Comparison of ENCODE assay signal across 27 cellular contexts in the genomic region with DNA sequence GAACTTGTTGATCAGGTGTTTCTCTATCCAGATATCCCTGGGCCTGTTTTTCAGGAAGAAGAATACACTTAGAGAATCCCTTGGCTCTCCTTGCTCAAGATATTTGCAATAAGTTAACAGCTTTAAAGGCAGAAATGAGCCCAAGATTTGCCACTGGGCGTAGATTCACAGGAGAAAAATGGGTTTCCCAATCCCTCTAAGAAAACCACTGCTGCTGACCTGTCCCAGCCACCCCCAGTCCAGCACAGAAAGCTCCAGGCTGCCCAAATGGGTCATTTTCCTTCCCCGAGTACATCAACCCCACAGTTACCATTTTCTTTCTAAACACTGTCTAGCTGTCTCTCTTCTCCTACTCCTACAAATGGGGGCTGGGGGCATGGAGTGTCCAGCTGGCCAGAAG.
"Had no signal": no experiment of that assay in that cellular context is flagged by ENCODE, and none has a peak within 500 bp of the region (broad histone marks: within the 10 kb centered on the region; RNA-seq: fewer than 3 reads in every experiment).

No MANE protein-coding gene starts in this region.

- H3K36me3 ChIP-seq: ascending aorta, MG63, Peyer's patch, SJCRH30 had no signal

- H3K4me1 ChIP-seq: ascending aorta, body of pancreas, Peyer's patch, SJCRH30 had no signal

- H3K27ac ChIP-seq: body of pancreas, RWPE1, SJCRH30 had no signal

- ATAC-seq: activated CD4-positive, CD25-positive, alpha-beta regulatory T cell treated with anti-CD3 and anti-CD28 coated beads, Interleukin-2, amount 50 U/mL, for 24 hours; activated CD8-positive, alpha-beta memory T cell treated with anti-CD3 and anti-CD28 coated beads, Interleukin-2, amount 10 ng/mL, durations not matched to agents 7 days and 5 days; activated CD8-positive, alpha-beta T cell treated with anti-CD3 and anti-CD28 coated beads, Interleukin-2, amount 10 ng/mL, durations not matched to agents 7 days and 5 days; body of pancreas had no signal

- H3K27me3 ChIP-seq: ascending aorta, body of pancreas, MG63, Peyer's patch, SJCRH30 had no signal

- H3K4me3 ChIP-seq: ascending aorta, body of pancreas, MG63, Peyer's patch, SJCRH30 had no signal

- H3K9me3 ChIP-seq: ascending aorta, body of pancreas, MG63, Peyer's patch had no signal

- DNase-seq: activated CD4-positive, alpha-beta T cell treated with anti-CD3 and anti-CD28 coated beads for 48 hours; activated CD4-positive, alpha-beta T cell treated with anti-CD3 and anti-CD28 coated beads, Interleukin-2, amount 50 U/mL, for 4 hours; activated CD8-positive, alpha-beta memory T cell treated with anti-CD3 and anti-CD28 coated beads, Interleukin-2, amount 10 ng/mL, durations not matched to agents 7 days and 5 days; activated CD8-positive, alpha-beta T cell treated with anti-CD3 and anti-CD28 coated beads, Interleukin-2, amount 10 ng/mL, durations not matched to agents 7 days and 5 days; activated effector memory CD4-positive, alpha-beta T cell treated with Interleukin-2 at 50 U/mL for 16 hours; activated naive CD4-positive, alpha-beta T cell; activated T-cell treated with anti-CD3 and anti-CD28 coated beads, Interleukin-2, amount 50 U/mL, for 24 hours; amniotic stem cell; body of pancreas; central memory CD4-positive, alpha-beta T cell; MG63; MV-4-11; NCI-H1092 treated with DMSO at 0.1 percent for 48 hours; NCI-H1417 treated with DMSO at 0.1 percent for 48 hours; NCI-H1694; NCI-H2029 treated with DMSO at 0.1 percent for 48 hours; NCI-H345; NCI-H510A; NCI-H526 treated with DMSO at 0.1 percent for 48 hours; NCI-H82; NK-92 treated with Interleukin-12 subunit alpha and Interleukin-12 subunit beta, amount 100 ng/mL, for 24 hours; Right ventricle myocardium superior; SJCRH30 had no signal
